Comparison of ENCODE assay signal across 2 cellular contexts in genomic region chr17:52515927-52516326, GRCh38.
TF ChIP-seq lines count a peak whose summit lies in the region.

No MANE protein-coding gene starts in this region.

TF ChIP-seq in SK-N-SH, 30 proteins besides CTCF, POLR2A, EP300 and RAD21 (continued from another document):
- no peak for TF ChIP-seq USF1 (IDR thresholded peaks at IDR 0.05; ENCODE audit: borderline replicate concordance, low read depth)
- TF ChIP-seq SIN3A (IDR thresholded peaks at IDR 0.05; ENCODE audit: borderline replicate concordance, low read depth, low read length) = no peak
- no peak for TF ChIP-seq RFX5 (IDR thresholded peaks at IDR 0.05; ENCODE audit: low read length)
- no peak for TF ChIP-seq USF2 (IDR thresholded peaks at IDR 0.05; ENCODE audit: borderline replicate concordance, low read depth, low read length)
- TF ChIP-seq MEF2A (IDR thresholded peaks at IDR 0.05; ENCODE audit: borderline replicate concordance, low read depth) = no peak
- TF ChIP-seq ZBTB33 (IDR thresholded peaks at IDR 0.05; ENCODE audit: borderline replicate concordance, low read depth) = no peak
- no peak for TF ChIP-seq FOSL2 (IDR thresholded peaks at IDR 0.05; ENCODE audit: borderline replicate concordance, low read depth)
- no peak for TF ChIP-seq FOXM1 (IDR thresholded peaks at IDR 0.05; ENCODE audit: low read depth)
- TF ChIP-seq TAF1 (IDR thresholded peaks at IDR 0.05; ENCODE audit: borderline replicate concordance, low read depth, low read length) = no peak
- TF ChIP-seq GATA2 (CRISPR knock-in tag; IDR thresholded peaks at IDR 0.05) = no peak
TF ChIP-seq in SK-N-SH: peak in this region for 0.

TF ChIP-seq in A549, 52 proteins besides CTCF, POLR2A, EP300 and RAD21 (continued from another document):
- TF ChIP-seq SMC3 (IDR thresholded peaks at IDR 0.05) (no peak), SREBF2 (IDR thresholded peaks at IDR 0.05) (no peak), KDM1A (IDR thresholded peaks at IDR 0.05; ENCODE audit: low read depth) (no peak), PHF8 (IDR thresholded peaks at IDR 0.05; ENCODE audit: borderline replicate concordance, low read depth) (no peak)
